Comparison of ENCODE assay signal across 20 cellular contexts in genomic region chr1:114079596-114080190, GRCh38.
A peak's percentile ranks its signal among the peaks of the same experiment; 100 is the strongest.
DNase-seq lines count a peak whose midpoint lies in the region; TF ChIP-seq lines count a peak whose summit lies in the region.
"Had no signal": no experiment of that assay in that cellular context is flagged by ENCODE, and none has a peak within 500 bp of the region (broad histone marks: within the 10 kb centered on the region; RNA-seq: fewer than 3 reads in every experiment).

No MANE protein-coding gene starts in this region.

- no peaks in the 10 kb centered on the region for H3K9me3 ChIP-seq in left ventricle myocardium inferior (replicated peaks)

- H3K4me3 ChIP-seq in left ventricle myocardium inferior, result no peak overlapping the region
- H3K4me3 ChIP-seq: GM12878, SK-N-MC had no signal

- DNase-seq in DMS79 treated with DMSO at 0.1 percent for 48 hours (lab: John Stamatoyannopoulos, UW) (peak; percentile 13), DMS79 (lab: John Stamatoyannopoulos, UW) (no peak), ELF-1 (ENCODE audit: low read depth, low spot score) (peak; percentile 38), NCI-H69 (lab: John Stamatoyannopoulos, UW) (peak; percentile 21), iPS-NIHi11 (ENCODE audit: low spot score) (peak; percentile 21), T-helper 1 cell (no peak), left ventricle myocardium inferior (no peak)
- DNase-seq in activated CD4-positive, alpha-beta T cell treated with anti-CD3 and anti-CD28 coated beads for 48 hours, result no peak
- DNase-seq: AML-193; MM.1S; NCI-H1105 treated with DMSO at 0.1 percent for 48 hours; NCI-H2029; NCI-H226; NCI-H526 treated with DMSO at 0.1 percent for 48 hours; NK-92 treated with Interleukin-12 subunit alpha and Interleukin-12 subunit beta, amount 100 ng/mL, for 24 hours; Right ventricle myocardium superior had no signal

- intact Hi-C loops in left ventricle myocardium inferior (cut with micrococcal nuclease), result no loop called here

- no peak for TF ChIP-seq CTCF in left ventricle myocardium inferior (IDR thresholded peaks at IDR 0.05; ENCODE audit: borderline replicate concordance)

- peaks cover 20% of the 10 kb centered on the region for H3K4me1 ChIP-seq in left ventricle myocardium inferior

- H3K27ac ChIP-seq in left ventricle myocardium inferior (replicated peaks), result no peak overlapping the region
- H3K27ac ChIP-seq: 22Rv1, C4-2B, SK-N-MC had no signal

- H3K27me3 ChIP-seq in left ventricle myocardium inferior (ENCODE audit: low read depth), result peaks cover 6% of the 10 kb centered on the region

- no peaks in the 10 kb centered on the region for H3K36me3 ChIP-seq in left ventricle myocardium inferior

Comparison
In these comparisons a context has a peak if more than half of its experiments do, and no peak if none do; other contexts are left out.
1. DNase-seq: peak in DMS79 treated with DMSO at 0.1 percent for 48 hours (single experiment), ELF-1 (single experiment), NCI-H69 (single experiment) and iPS-NIHi11 (single experiment); none in DMS79 (single experiment), T-helper 1 cell (0 of 5), activated CD4-positive, alpha-beta T cell treated with anti-CD3 and anti-CD28 coated beads for 48 hours (single experiment) and left ventricle myocardium inferior (single experiment).